In genomic region chr12:6450091-6450868, GRCh38 we compare ENCODE assay signal across 9 cellular contexts. TPM values are rescaled to one million over a fixed set of nuclear protein-coding genes. Genes with fewer than 3 reads are reported as not detected.
A peak's percentile ranks its signal among the peaks of the same experiment; 100 is the strongest.
DNase-seq lines count a peak whose midpoint lies in the region; ATAC-seq and TF ChIP-seq lines count a peak whose summit lies in the region.
"Had no signal": no experiment of that assay in that cellular context is flagged by ENCODE, and none has a peak within 500 bp of the region (broad histone marks: within the 10 kb centered on the region; RNA-seq: fewer than 3 reads in every experiment).

No MANE protein-coding gene starts in this region.

- no peak overlapping the region for H2AK5ac ChIP-seq in H9 (ENCODE audit: insufficient read length, low read length)

- POLR2A ChIA-PET in activated CD8-positive, alpha-beta T cell treated with anti-CD3 and anti-CD28 coated beads, Interleukin-2, amount 10 ng/mL, durations not matched to agents 7 days and 5 days (lab: Charles Lee), result interaction anchor here (1.3 to 5.3 kb wide), 7 partner anchors 9 to 240 kb away, joined by 3 to 103 read pairs (median 31); partner anchors contain the start of gene VAMP1

- H3K79me2 ChIP-seq in H9 (ENCODE audit: insufficient read depth, low read length), result no peaks in the 10 kb centered on the region

- H3K79me1 ChIP-seq in H9 (ENCODE audit: insufficient read depth, low read depth, low read length, poor library complexity, severe bottlenecking), result no peaks in the 10 kb centered on the region

- H3K9ac ChIP-seq in H9 (ENCODE audit: extremely low read depth, insufficient read length, low read length) (no peak overlapping the region), iPS-15b (ENCODE audit: low read depth, low read length) (peak overlapping the region; percentile 77)

- no peak overlapping the region for H2BK12ac ChIP-seq in H9 (ENCODE audit: insufficient read length, low read depth, low read length)

- no CpG with 5 or more reads among the region's 16 CpGs for WGBS in H9 (ENCODE audit: extremely low coverage, insufficient read length, low lambda C conversion rate)
- 75 to 88% (median 82%) methylated on average over 16 of the region's 16 CpGs for WGBS in spleen, 5 donors

- TF ChIP-seq CTCF in H9 (conservative IDR thresholded peaks at IDR 0.05), result no peak
- TF ChIP-seq CTCF in spleen (IDR thresholded peaks at IDR 0.05 in 8 of 11, conservative IDR thresholded peaks at IDR 0.05 in 3 of 11), result no peak

- H3K18ac ChIP-seq in H9 (ENCODE audit: insufficient read length, low read depth, low read length), result no peak overlapping the region

- H3K36me3 Mint-ChIP-seq in H9 (ENCODE audit: insufficient read depth in 1 of 3, low read depth in 3 of 3), result peaks cover 2 to 7% (median 5%) of the 10 kb centered on the region in 3 experiments
- H3K36me3 Mint-ChIP-seq in activated CD8-positive, alpha-beta T cell treated with anti-CD3 and anti-CD28 coated beads, Interleukin-2, amount 10 ng/mL, durations not matched to agents 7 days and 5 days (ENCODE audit: low read depth), result peaks cover 86% of the 10 kb centered on the region

- H3K4ac ChIP-seq in H9 (ENCODE audit: low read depth, low read length), result no peak overlapping the region

- H3K4me3 ChIP-seq in iPS-15b (ENCODE audit: low read depth, low read length), result peak overlapping the region; percentile 50
- H3K4me3 ChIP-seq in spleen, result peak overlapping the region in 6 of 8 donors; percentile 68 to 92 (median 74)

- H3T11ph ChIP-seq in H9 (ENCODE audit: low read length), result no peak overlapping the region

- H3K4me2 ChIP-seq in H9 (ENCODE audit: insufficient read depth, insufficient read length, low read length), result no peak overlapping the region

- no peak for ATAC-seq in activated CD8-positive, alpha-beta T cell treated with anti-CD3 and anti-CD28 coated beads, Interleukin-2, amount 10 ng/mL, durations not matched to agents 7 days and 5 days
- ATAC-seq in HG03439 (IDR thresholded peaks at IDR 0.05; ENCODE audit: unreplicated experiment) (no peak), HG03432 (IDR thresholded peaks at IDR 0.05; ENCODE audit: unreplicated experiment) (no peak), GM18519 (IDR thresholded peaks at IDR 0.05; ENCODE audit: low FRiP score, unreplicated experiment) (no peak)

- H4K20me1 ChIP-seq in H9 (ENCODE audit: control insufficient read depth, insufficient read depth, insufficient read length), result no peaks in the 10 kb centered on the region

- no peak overlapping the region for H2BK15ac ChIP-seq in H9 (ENCODE audit: low read depth, low read length)

- no peak overlapping the region for H3K23ac ChIP-seq in H9 (ENCODE audit: insufficient read length, low read depth, low read length)

- no peak overlapping the region for H4K91ac ChIP-seq in H9 (ENCODE audit: insufficient read length, low read depth, low read length)

- no peak for DNase-seq in H9
- no peak for DNase-seq in activated CD8-positive, alpha-beta T cell treated with anti-CD3 and anti-CD28 coated beads, Interleukin-2, amount 10 ng/mL, durations not matched to agents 7 days and 5 days
- DNase-seq in spleen, result no peak
- DNase-seq in T-helper 9 cell, result no peak

- no peak overlapping the region for H4K5ac ChIP-seq in H9 (ENCODE audit: insufficient read length, low read depth, low read length)

- no peak overlapping the region for H4K8ac ChIP-seq in H9 (replicated peaks; ENCODE audit: insufficient read length, low read depth, low read length)

- no peaks in the 10 kb centered on the region; the same call in none of the 2 replicates for H3K27me3 Mint-ChIP-seq in H9 (ENCODE audit: low read depth)
- H3K27me3 Mint-ChIP-seq in activated CD8-positive, alpha-beta T cell treated with anti-CD3 and anti-CD28 coated beads, Interleukin-2, amount 10 ng/mL, durations not matched to agents 7 days and 5 days (ENCODE audit: low read depth), result no peaks in the 10 kb centered on the region

- no peak overlapping the region for H2AFZ ChIP-seq in H9 (ENCODE audit: low read length)

- intact Hi-C loops in spleen (cut with DNase I; ENCODE audit: low total_unique reads), result no loop called here

- peaks cover 40 to 49% of the 10 kb centered on the region in 2 experiments for H3K4me1 Mint-ChIP-seq in H9
- H3K4me1 Mint-ChIP-seq in activated CD8-positive, alpha-beta T cell treated with anti-CD3 and anti-CD28 coated beads, Interleukin-2, amount 10 ng/mL, durations not matched to agents 7 days and 5 days (ENCODE audit: low read depth), result peaks cover 78% of the 10 kb centered on the region

- H3K14ac ChIP-seq in H9 (ENCODE audit: insufficient read depth, low read length), result peak overlapping the region; percentile 26; the same call in 1 of the 2 replicates

- no peaks in the 10 kb centered on the region for H3K9me3 ChIP-seq in H9 (ENCODE audit: control insufficient read depth, low read depth, low read length)
- no peaks in the 10 kb centered on the region for H3K9me3 ChIP-seq in iPS-15b (ENCODE audit: control insufficient read depth, insufficient read depth, low read length)
- no peaks in the 10 kb centered on the region for H3K9me3 ChIP-seq in spleen

- H3K9me3 Mint-ChIP-seq in H9, result no peaks in the 10 kb centered on the region
- H3K9me3 Mint-ChIP-seq in activated CD8-positive, alpha-beta T cell treated with anti-CD3 and anti-CD28 coated beads, Interleukin-2, amount 10 ng/mL, durations not matched to agents 7 days and 5 days (ENCODE audit: insufficient read depth), result no peaks in the 10 kb centered on the region

- H2BK120ac ChIP-seq in H9 (ENCODE audit: low read depth, low read length, poor library complexity, severe bottlenecking), result no peak overlapping the region

- TF ChIP-seq POLR2A in spleen (IDR thresholded peaks at IDR 0.05), result no peak

- H2BK5ac ChIP-seq in H9 (ENCODE audit: insufficient read length, low read length), result no peak overlapping the region

- H2BK20ac ChIP-seq in H9 (ENCODE audit: low read depth, low read length, poor library complexity, severe bottlenecking), result no peak overlapping the region

- H3K36me3 ChIP-seq in iPS-15b (ENCODE audit: control insufficient read depth, insufficient read depth, low read length) (no peaks in the 10 kb centered on the region), spleen (peaks cover 0 to 63% (median 18%) of the 10 kb centered on the region in 6 donors)

- no peak overlapping the region for H3K56ac ChIP-seq in H9 (ENCODE audit: insufficient read length, low read depth, low read length)

- H3K23me2 ChIP-seq in H9 (ENCODE audit: insufficient read length, low read depth, low read length, poor library complexity, severe bottlenecking), result peaks cover 3% of the 10 kb centered on the region

- H3K27ac Mint-ChIP-seq in H9, result peak overlapping the region; percentile 85 to 99 (median 99); a peak in 6 of 7 replicates
- peak overlapping the region; percentile 99 for H3K27ac Mint-ChIP-seq in activated CD8-positive, alpha-beta T cell treated with anti-CD3 and anti-CD28 coated beads, Interleukin-2, amount 10 ng/mL, durations not matched to agents 7 days and 5 days

- H3K4me1 ChIP-seq in H9 (ENCODE audit: insufficient read depth, low read length), result peaks cover 11% of the 10 kb centered on the region; the same call in 1 of the 2 replicates
- peaks cover 17% of the 10 kb centered on the region for H3K4me1 ChIP-seq in iPS-15b (ENCODE audit: control insufficient read depth, insufficient read depth, low read length)
- H3K4me1 ChIP-seq in spleen, result peaks cover 19 to 98% (median 55%) of the 10 kb centered on the region in 6 donors

- CTCF ChIA-PET in activated CD8-positive, alpha-beta T cell treated with anti-CD3 and anti-CD28 coated beads, Interleukin-2, amount 10 ng/mL, durations not matched to agents 7 days and 5 days (lab: Charles Lee), result interaction anchor here (1.2 to 4.1 kb wide), 6 partner anchors 11 to 128 kb away, joined by 4 to 52 read pairs (median 14); no protein-coding TSS in a partner anchor

- H3K27ac ChIP-seq in H9 (ENCODE audit: insufficient read length, low read depth, low read length) (no peak overlapping the region), spleen (peak overlapping the region; percentile 85 to 99 (median 98))

- peak overlapping the region in 1 of 2 experiments; percentile 73; a peak in 2 of 5 replicates for H3K4me3 Mint-ChIP-seq in H9
- peak overlapping the region; percentile 99 for H3K4me3 Mint-ChIP-seq in activated CD8-positive, alpha-beta T cell treated with anti-CD3 and anti-CD28 coated beads, Interleukin-2, amount 10 ng/mL, durations not matched to agents 7 days and 5 days

- H3K27me3 ChIP-seq in H9 (ENCODE audit: insufficient read depth, low read length) (no peaks in the 10 kb centered on the region), iPS-15b (ENCODE audit: control insufficient read depth, insufficient read depth, low read length) (no peaks in the 10 kb centered on the region), spleen (replicated peaks in 1 of 7) (no peaks in the 10 kb centered on the region)

RNA-seq across cellular contexts. Expression of gene TAPBPL, which starts 1.6 kb away (rescaled TPM):
- total RNA-seq in H9 (2021) (1.4 and 2.3 TPM in 2 replicates), spleen (10 to 100 TPM; 35.6 to 50.1 (median 42.0) TPM)
- 10 to 100 TPM; 31.2 to 32.5 TPM for total RNA-seq in activated CD8-positive, alpha-beta T cell treated with anti-CD3 and anti-CD28 coated beads, Interleukin-2, amount 10 ng/mL, durations not matched to agents 7 days and 5 days
- polyA plus RNA-seq in spleen, result 10 to 100 TPM; 15.0 to 17.1 (median 15.9) TPM

RNA-seq across cellular contexts. Expression of gene CD27, which starts 5.5 kb away (rescaled TPM):
- total RNA-seq in H9 (2021) (0.29 and 0.37 TPM in 2 replicates), spleen (10 to 100 TPM; 49.2 to 97.2 (median 59.2) TPM)
- total RNA-seq in activated CD8-positive, alpha-beta T cell treated with anti-CD3 and anti-CD28 coated beads, Interleukin-2, amount 10 ng/mL, durations not matched to agents 7 days and 5 days, result 100 to 1,000 TPM; 112 to 131 TPM
- 100 to 1,000 TPM; 128 to 193 (median 178) TPM for polyA plus RNA-seq in spleen
- total RNA-seq: HT1080 had no signal

RNA-seq across cellular contexts. Expression of gene VAMP1, which starts 20.2 kb away (rescaled TPM):
- 10.3 TPM in 2 replicates for total RNA-seq in H9 (2021)
- total RNA-seq in activated CD8-positive, alpha-beta T cell treated with anti-CD3 and anti-CD28 coated beads, Interleukin-2, amount 10 ng/mL, durations not matched to agents 7 days and 5 days, result 10 to 100 TPM; 46.6 to 48.9 TPM
- 10 to 100 TPM; 18.5 to 32.5 (median 24.2) TPM for total RNA-seq in spleen
- 10 to 100 TPM; 11.0 to 20.7 (median 17.9) TPM for polyA plus RNA-seq in spleen

RNA-seq across cellular contexts. Expression of gene MRPL51, which starts 42.8 kb away (rescaled TPM):
- total RNA-seq in H9 (2021) (321 and 329 TPM in 2 replicates), spleen (10 to 100 TPM; 34.0 to 94.0 (median 89.3) TPM)
- 100 to 1,000 TPM; 217 to 228 TPM for total RNA-seq in activated CD8-positive, alpha-beta T cell treated with anti-CD3 and anti-CD28 coated beads, Interleukin-2, amount 10 ng/mL, durations not matched to agents 7 days and 5 days
- polyA plus RNA-seq in spleen, result 100 to 1,000 TPM in 2 of 3 donors, 10 to 100 TPM in 1; 73.4 to 137 (median 109) TPM

RNA-seq across cellular contexts. Expression of gene NCAPD2, which starts 43.6 kb away (rescaled TPM):
- 105 and 114 TPM in 2 replicates for total RNA-seq in H9 (2021)
- 100 to 1,000 TPM; 195 to 201 TPM for total RNA-seq in activated CD8-positive, alpha-beta T cell treated with anti-CD3 and anti-CD28 coated beads, Interleukin-2, amount 10 ng/mL, durations not matched to agents 7 days and 5 days
- 10 to 100 TPM; 29.9 to 49.2 (median 39.6) TPM for total RNA-seq in spleen
- polyA plus RNA-seq in spleen, result 10 to 100 TPM; 12.0 to 14.1 (median 14.0) TPM

Comparison
In these comparisons a context has a peak if more than half of its experiments do, and no peak if none do; other contexts are left out.
1. RNA of gene CD27, which starts 5.5 kb away (total RNA-seq): 112 to 131 TPM in activated CD8-positive, alpha-beta T cell treated with anti-CD3 and anti-CD28 coated beads, Interleukin-2, amount 10 ng/mL, durations not matched to agents 7 days and 5 days and 49.2 to 97.2 TPM in spleen; 0.29 to 0.37 TPM in H9; every median in the first group is over 10 times any median in the second.